ENCODE assay signal across 9 cellular contexts in genomic region chr19:18972301-18972831, GRCh38. TPM values are rescaled to one million over a fixed set of nuclear protein-coding genes. Genes with fewer than 3 reads are reported as not detected.
DNase-seq lines count a peak whose midpoint lies in the region; ATAC-seq and TF ChIP-seq lines count a peak whose summit lies in the region.
"Had no signal": no experiment of that assay in that cellular context is flagged by ENCODE, and none has a peak within 500 bp of the region (broad histone marks: within the 10 kb centered on the region; RNA-seq: fewer than 3 reads in every experiment).

No MANE protein-coding gene starts in this region.

- POLR2A ChIA-PET in activated CD4-positive, alpha-beta T cell treated with anti-CD3 and anti-CD28 coated beads for 36 hours (lab: Charles Lee): no interaction called here

- no peaks in the 10 kb centered on the region for H3K27me3 ChIP-seq in fibroblast of lung (ENCODE audit: control insufficient read depth, insufficient read depth, low read length)

- H3K27ac Mint-ChIP-seq in osteocyte (ENCODE audit: unreplicated experiment): peak overlapping the region; percentile 65
- H3K27ac Mint-ChIP-seq in activated T-cell treated with anti-CD3 and anti-CD28 coated beads, Interleukin-2, amount 50 U/mL, for 72 hours: no peak overlapping the region
- H3K27ac Mint-ChIP-seq in activated CD4-positive, alpha-beta T cell treated with anti-CD3 and anti-CD28 coated beads for 36 hours: no peak overlapping the region
- H3K27ac Mint-ChIP-seq: CD8-positive, alpha-beta memory T cell had no signal

- no peaks in the 10 kb centered on the region for H4K20me1 ChIP-seq in fibroblast of lung (ENCODE audit: control insufficient read depth, extremely low read depth, insufficient read depth, low read length)

- no peaks in the 10 kb centered on the region for H3K36me3 Mint-ChIP-seq in osteocyte (ENCODE audit: unreplicated experiment)
- peaks cover 1 to 3% of the 10 kb centered on the region in 2 donors for H3K36me3 Mint-ChIP-seq in activated T-cell treated with anti-CD3 and anti-CD28 coated beads, Interleukin-2, amount 50 U/mL, for 72 hours (ENCODE audit: insufficient read depth in 2 of 2)
- H3K36me3 Mint-ChIP-seq in activated CD4-positive, alpha-beta T cell treated with anti-CD3 and anti-CD28 coated beads for 36 hours (ENCODE audit: low read depth): no peaks in the 10 kb centered on the region
- H3K36me3 Mint-ChIP-seq: CD8-positive, alpha-beta memory T cell had no signal

- H3K4me3 ChIP-seq in fibroblast of lung (replicated peaks in 1 of 4; ENCODE audit: control extremely low read depth in 1 of 4, insufficient read depth in 1 of 4, low read depth in 3 of 4, low read length in 4 of 4): no peak overlapping the region

- CTCF ChIA-PET in activated CD4-positive, alpha-beta T cell treated with anti-CD3 and anti-CD28 coated beads for 36 hours (lab: Charles Lee): interaction anchor here (1.1 kb wide), 1 partner anchor 15 kb away, joined by 4 read pairs; no protein-coding TSS in a partner anchor

- no peaks in the 10 kb centered on the region for H3K36me3 ChIP-seq in fibroblast of lung (ENCODE audit: control insufficient read depth, insufficient read depth, low read length)

- no peak for TF ChIP-seq CTCF in fibroblast of lung (conservative IDR thresholded peaks at IDR 0.05 in 1 of 2, IDR thresholded peaks at IDR 0.05 in 1 of 2; ENCODE audit: low read depth in 1 of 2, low read length in 2 of 2)
- TF ChIP-seq CTCF in osteocyte (IDR thresholded peaks at IDR 0.05): no peak

- no peak for ATAC-seq in activated T-cell treated with anti-CD3 and anti-CD28 coated beads, Interleukin-2, amount 50 U/mL, for 72 hours (replicated peaks in 1 of 2)
- ATAC-seq in activated CD4-positive, alpha-beta T cell treated with anti-CD3 and anti-CD28 coated beads for 36 hours: no peak

- peak; percentile 70 for DNase-seq in EH (ENCODE audit: low read depth)
- peak; percentile 50 for DNase-seq in RPMI7951 (ENCODE audit: low read depth)
- peak; percentile 11 to 36 for DNase-seq in fibroblast of lung (ENCODE audit: low read depth in 2 of 2)
- no peak for DNase-seq in osteocyte (ENCODE audit: extremely low spot score, unreplicated experiment)
- DNase-seq in activated T-cell treated with anti-CD3 and anti-CD28 coated beads, Interleukin-2, amount 50 U/mL, for 72 hours: no peak
- DNase-seq in NCI-H2227 treated with DMSO at 0.1 percent for 48 hours (lab: John Stamatoyannopoulos, UW): no peak
- DNase-seq in hippocampal formation (lab: John Stamatoyannopoulos, UW): no peak
- no peak for DNase-seq in activated CD4-positive, alpha-beta T cell treated with anti-CD3 and anti-CD28 coated beads for 36 hours
- DNase-seq: CD8-positive, alpha-beta memory T cell had no signal

- intact Hi-C loops in activated CD4-positive, alpha-beta T cell treated with anti-CD3 and anti-CD28 coated beads for 36 hours (cut with DNase I, micrococcal nuclease): no loop called here

- no peak overlapping the region for H3K9ac ChIP-seq in fibroblast of lung (ENCODE audit: insufficient read depth, low read length)

- H3K4me3 Mint-ChIP-seq in osteocyte (ENCODE audit: unreplicated experiment): no peak overlapping the region
- H3K4me3 Mint-ChIP-seq in activated T-cell treated with anti-CD3 and anti-CD28 coated beads, Interleukin-2, amount 50 U/mL, for 72 hours: no peak overlapping the region
- no peak overlapping the region for H3K4me3 Mint-ChIP-seq in activated CD4-positive, alpha-beta T cell treated with anti-CD3 and anti-CD28 coated beads for 36 hours
- H3K4me3 Mint-ChIP-seq: CD8-positive, alpha-beta memory T cell had no signal

- H3K79me2 ChIP-seq in fibroblast of lung (ENCODE audit: control insufficient read depth, insufficient read depth, low read length): no peaks in the 10 kb centered on the region

- no peaks in the 10 kb centered on the region for H3K9me3 Mint-ChIP-seq in osteocyte (ENCODE audit: unreplicated experiment)
- H3K9me3 Mint-ChIP-seq in activated T-cell treated with anti-CD3 and anti-CD28 coated beads, Interleukin-2, amount 50 U/mL, for 72 hours: no peaks in the 10 kb centered on the region
- H3K9me3 Mint-ChIP-seq in activated CD4-positive, alpha-beta T cell treated with anti-CD3 and anti-CD28 coated beads for 36 hours (ENCODE audit: low read depth): no peaks in the 10 kb centered on the region

- no peak overlapping the region for H3K27ac ChIP-seq in fibroblast of lung (ENCODE audit: insufficient read depth, low read length)

- H3K27me3 Mint-ChIP-seq in osteocyte (ENCODE audit: unreplicated experiment): no peaks in the 10 kb centered on the region
- H3K27me3 Mint-ChIP-seq in activated T-cell treated with anti-CD3 and anti-CD28 coated beads, Interleukin-2, amount 50 U/mL, for 72 hours (ENCODE audit: low read depth): no peaks in the 10 kb centered on the region
- H3K27me3 Mint-ChIP-seq in activated CD4-positive, alpha-beta T cell treated with anti-CD3 and anti-CD28 coated beads for 36 hours: peaks cover 4% of the 10 kb centered on the region

- H3K9me3 ChIP-seq in fibroblast of lung (ENCODE audit: control insufficient read depth, insufficient read depth, low read depth, low read length): no peaks in the 10 kb centered on the region

- peaks cover 11% of the 10 kb centered on the region for H3K4me1 ChIP-seq in fibroblast of lung (ENCODE audit: control insufficient read depth, extremely low read depth, insufficient read depth, low read length)

- peaks cover 32% of the 10 kb centered on the region for H3K4me1 Mint-ChIP-seq in osteocyte (ENCODE audit: unreplicated experiment)
- no peaks in the 10 kb centered on the region for H3K4me1 Mint-ChIP-seq in activated T-cell treated with anti-CD3 and anti-CD28 coated beads, Interleukin-2, amount 50 U/mL, for 72 hours (ENCODE audit: low read depth)
- H3K4me1 Mint-ChIP-seq in activated CD4-positive, alpha-beta T cell treated with anti-CD3 and anti-CD28 coated beads for 36 hours: peaks cover 5% of the 10 kb centered on the region
- H3K4me1 Mint-ChIP-seq: CD8-positive, alpha-beta memory T cell had no signal

- H2AFZ ChIP-seq in fibroblast of lung (ENCODE audit: low read length): peak overlapping the region; percentile 0

- H3K4me2 ChIP-seq in fibroblast of lung (ENCODE audit: extremely low read depth, insufficient read depth, low read length): peak overlapping the region; percentile 58

RNA-seq across cellular contexts. Expression of gene HOMER3, which starts 31.3 kb away (rescaled TPM):
- total RNA-seq in RPMI7951 (2014; rRNA removed; shearing (Covaris generic)): 53.2 and 74.2 TPM in 2 replicates
- total RNA-seq in fibroblast of lung: 60.1 and 70.2 TPM in 2 replicates
- polyA plus RNA-seq in fibroblast of lung: 23.7 and 35.7 TPM in 2 replicates
- 42.2 and 76.5 TPM in 2 replicates for polyA plus RNA-seq in fibroblast of lung (2012)
- 43.6 and 45.5 TPM in 2 replicates for polyA minus RNA-seq in fibroblast of lung (ENCODE audit: low replicate concordance)
- total RNA-seq in osteocyte: 68.8 and 68.9 TPM in 2 replicates
- 1 to 10 TPM in 1 of 2 donors, under 1 TPM in 1; 0.86 to 1.8 TPM for total RNA-seq in activated T-cell treated with anti-CD3 and anti-CD28 coated beads, Interleukin-2, amount 50 U/mL, for 72 hours
- total RNA-seq in activated CD4-positive, alpha-beta T cell treated with anti-CD3 and anti-CD28 coated beads for 36 hours: under 1 TPM; 0.46 to 0.62 TPM

RNA-seq across cellular contexts. Expression of gene DDX49, which starts 52.9 kb away (rescaled TPM):
- 47.5 and 55.9 TPM in 2 replicates for total RNA-seq in RPMI7951 (2014; rRNA removed; shearing (Covaris generic))
- total RNA-seq in fibroblast of lung (55.7 and 56.3 TPM in 2 replicates), osteocyte (59.7 and 63.9 TPM in 2 replicates)
- polyA plus RNA-seq in fibroblast of lung: 25.3 and 30.4 TPM in 2 replicates
- 28.6 and 39.6 TPM in 2 replicates for polyA plus RNA-seq in fibroblast of lung (2012)
- polyA minus RNA-seq in fibroblast of lung (ENCODE audit: low replicate concordance): 54.3 and 65.8 TPM in 2 replicates
- 10 to 100 TPM; 46.4 to 68.5 TPM for total RNA-seq in activated T-cell treated with anti-CD3 and anti-CD28 coated beads, Interleukin-2, amount 50 U/mL, for 72 hours
- total RNA-seq in activated CD4-positive, alpha-beta T cell treated with anti-CD3 and anti-CD28 coated beads for 36 hours: 10 to 100 TPM; 51.4 to 53.4 TPM

RNA-seq across cellular contexts. Expression of gene COPE, which starts 53.2 kb away (rescaled TPM):
- 324 and 407 TPM in 2 replicates for total RNA-seq in RPMI7951 (2014; rRNA removed; shearing (Covaris generic))
- total RNA-seq in fibroblast of lung: 120 and 182 TPM in 2 replicates
- polyA plus RNA-seq in fibroblast of lung: 146 and 159 TPM in 2 replicates
- 218 and 273 TPM in 2 replicates for polyA plus RNA-seq in fibroblast of lung (2012)
- polyA minus RNA-seq in fibroblast of lung (ENCODE audit: low replicate concordance): 127 and 172 TPM in 2 replicates
- 162 and 175 TPM in 2 replicates for total RNA-seq in osteocyte
- 100 to 1,000 TPM; 191 to 222 TPM for total RNA-seq in activated T-cell treated with anti-CD3 and anti-CD28 coated beads, Interleukin-2, amount 50 U/mL, for 72 hours
- 100 to 1,000 TPM; 158 to 182 TPM for total RNA-seq in activated CD4-positive, alpha-beta T cell treated with anti-CD3 and anti-CD28 coated beads for 36 hours

Comparison
In these comparisons a context has a peak if more than half of its experiments do, and no peak if none do; other contexts are left out.
1. DNase-seq: peak in EH (single experiment), RPMI7951 (single experiment) and fibroblast of lung (2 of 2); none in osteocyte (single experiment), activated T-cell treated with anti-CD3 and anti-CD28 coated beads, Interleukin-2, amount 50 U/mL, for 72 hours (0 of 2), NCI-H2227 treated with DMSO at 0.1 percent for 48 hours (single experiment), hippocampal formation (0 of 2) and activated CD4-positive, alpha-beta T cell treated with anti-CD3 and anti-CD28 coated beads for 36 hours (single experiment).
2. RNA of gene HOMER3, which starts 31.3 kb away (total RNA-seq): 60.1 to 70.2 TPM in fibroblast of lung, 68.8 to 68.9 TPM in osteocyte and 53.2 to 74.2 TPM in RPMI7951; 0.86 to 1.8 TPM in activated T-cell treated with anti-CD3 and anti-CD28 coated beads, Interleukin-2, amount 50 U/mL, for 72 hours and 0.46 to 0.62 TPM in activated CD4-positive, alpha-beta T cell treated with anti-CD3 and anti-CD28 coated beads for 36 hours; every median in the first group is over 10 times any median in the second.